Comparison of ENCODE assay signal across 10 cellular contexts in the genomic region with DNA sequence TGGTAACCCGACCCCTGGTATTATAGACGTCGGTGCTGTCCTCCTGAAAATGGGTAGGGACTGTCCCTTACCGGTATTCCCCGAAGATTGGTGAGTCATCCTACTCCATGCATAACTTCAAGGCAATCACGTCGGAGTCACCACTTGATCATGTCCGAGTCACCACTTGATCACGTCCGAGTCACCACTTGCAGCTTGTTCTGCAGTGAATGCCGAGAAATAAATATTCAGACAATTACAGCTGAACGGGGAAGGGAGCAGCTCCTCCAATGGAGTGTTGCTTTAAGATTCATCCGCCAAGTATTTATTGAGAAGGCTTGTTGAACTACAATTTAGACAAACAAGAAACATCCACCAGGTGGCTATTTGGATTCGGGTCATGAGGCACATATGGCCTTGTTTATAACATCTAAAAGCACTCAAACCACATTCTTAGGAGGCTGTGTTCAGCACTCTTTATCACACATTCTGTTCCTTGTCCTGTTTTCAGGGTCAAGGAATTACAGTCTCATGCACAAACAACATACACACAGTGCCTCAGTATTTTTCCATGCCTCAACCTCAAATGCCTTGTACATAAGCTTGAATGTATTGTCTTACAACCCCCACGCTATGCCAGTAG. TPM values are rescaled to one million over a fixed set of nuclear protein-coding genes. Genes with fewer than 3 reads are reported as not detected.
A peak's percentile ranks its signal among the peaks of the same experiment; 100 is the strongest.
DNase-seq lines count a peak whose midpoint lies in the region; ATAC-seq and TF ChIP-seq lines count a peak whose summit lies in the region.
"Had no signal": no experiment of that assay in that cellular context is flagged by ENCODE, and none has a peak within 500 bp of the region (broad histone marks: within the 10 kb centered on the region; RNA-seq: fewer than 3 reads in every experiment).

No MANE protein-coding gene starts in this region.

- H3K36me3 ChIP-seq in Panc1 (ENCODE audit: control insufficient read depth, insufficient read depth, low read length) = no peaks in the 10 kb centered on the region
- no peaks in the 10 kb centered on the region for H3K36me3 ChIP-seq in skeletal muscle satellite cell (ENCODE audit: insufficient read depth, low read length)
- H3K36me3 ChIP-seq in aorta (ENCODE audit: control insufficient read depth in 1 of 2, insufficient read depth in 2 of 2, low read length in 1 of 2) = no peaks in the 10 kb centered on the region
- no peaks in the 10 kb centered on the region for H3K36me3 ChIP-seq in heart right ventricle
- H3K36me3 ChIP-seq: suprapubic skin had no signal

- POLR2A ChIA-PET in Panc1 (lab: Charles Lee) = no interaction called here

- in situ Hi-C loops in Panc1 (cut with HindIII; ENCODE audit: low pct_unique_long_range_greater_than_20kb, low sequenced_read_pairs) = no loop called here

- 84 to 85% methylated on average over 15 of the region's 15 CpGs for WGBS in aorta, 2 donors
- 87 to 93% methylated on average over 15 of the region's 15 CpGs for WGBS in heart right ventricle, 2 donors

- H3K27ac ChIP-seq in Panc1 (ENCODE audit: low read length) = 0 out of 2 replicates have a peak overlapping the region, but pooled peaks have one; percentile 29
- H3K27ac ChIP-seq in aorta (ENCODE audit: low read depth in 1 of 2, low read length in 2 of 2) = no peak overlapping the region
- no peak overlapping the region for H3K27ac ChIP-seq in heart right ventricle
- H3K27ac ChIP-seq: suprapubic skin had no signal

- DNase-seq in GM04504 (ENCODE audit: low read depth) (peak; percentile 42), Panc1 (ENCODE audit: low read depth, low spot score) (peak; percentile 81), aorta (no peak), heart right ventricle (no peak)
- DNase-seq: naive thymus-derived CD8-positive, alpha-beta T cell; NCI-H446 had no signal

- H3K4me3 ChIP-seq in Panc1 (ENCODE audit: low read depth in 2 of 2, low read length in 2 of 2) (no peak overlapping the region), skeletal muscle satellite cell (ENCODE audit: low read length) (peak overlapping the region; percentile 18), aorta (ENCODE audit: low read length in 2 of 2) (no peak overlapping the region), heart right ventricle (no peak overlapping the region)
- H3K4me3 ChIP-seq: suprapubic skin had no signal

- no TSS peak for BruUV-seq in Panc1 (replicated peaks; lab: Mats Ljungman, UMichigan)

- no peak overlapping the region for H3K4me2 ChIP-seq in skeletal muscle satellite cell (ENCODE audit: low read length)

- CTCF ChIA-PET in Panc1 (lab: Charles Lee) = no interaction called here

- H3K9ac ChIP-seq in skeletal muscle satellite cell (ENCODE audit: low read depth, low read length) = no peak overlapping the region

- H3K9me3 ChIP-seq in Panc1 (ENCODE audit: control insufficient read depth, insufficient read depth, low read depth, low read length) (no peaks in the 10 kb centered on the region), skeletal muscle satellite cell (replicated peaks; ENCODE audit: low read length) (peaks cover 6% of the 10 kb centered on the region), aorta (ENCODE audit: control insufficient read depth, low read length) (no peaks in the 10 kb centered on the region), heart right ventricle (peaks cover 0 to 31% (median 0%) of the 10 kb centered on the region in 11 donors)

- peak; percentile 92 for ATAC-seq in Panc1
- ATAC-seq in esophagus mucosa = peak; percentile 69
- ATAC-seq in HG03571 (IDR thresholded peaks at IDR 0.05; ENCODE audit: unreplicated experiment) = no peak
- ATAC-seq in aorta (ENCODE audit: low FRiP score) = no peak
- ATAC-seq in heart right ventricle = no peak
- ATAC-seq: naive thymus-derived CD8-positive, alpha-beta T cell had no signal

- TF ChIP-seq CTCF in Panc1 (IDR thresholded peaks at IDR 0.05) (no peak), heart right ventricle (IDR thresholded peaks at IDR 0.05) (no peak)

- H3K4me1 ChIP-seq in Panc1 (ENCODE audit: control insufficient read depth, insufficient read depth, low read length) (0 out of 2 replicates have a peak, but pooled peaks cover 2% of the 10 kb centered on the region), skeletal muscle satellite cell (ENCODE audit: control insufficient read depth, insufficient read depth, low read length) (peaks cover 5% of the 10 kb centered on the region), aorta (ENCODE audit: control insufficient read depth in 1 of 2, insufficient read depth in 2 of 2, low read length in 2 of 2) (no peaks in the 10 kb centered on the region), heart right ventricle (no peaks in the 10 kb centered on the region)
- H3K4me1 ChIP-seq: suprapubic skin had no signal

- intact Hi-C loops in Panc1 (cut with micrococcal nuclease; ENCODE audit: unreplicated experiment) (no loop called here), aorta (cut with DNase I) (no loop called here), heart right ventricle (cut with DNase I) (no loop called here)

- no peaks in the 10 kb centered on the region for H3K27me3 ChIP-seq in Panc1 (ENCODE audit: control insufficient read depth, insufficient read depth, low read length)
- no peaks in the 10 kb centered on the region for H3K27me3 ChIP-seq in skeletal muscle satellite cell (ENCODE audit: control insufficient read depth, insufficient read depth, low read length)
- no peaks in the 10 kb centered on the region for H3K27me3 ChIP-seq in aorta (ENCODE audit: control insufficient read depth in 1 of 2, insufficient read depth in 2 of 2, low read length in 1 of 2)
- H3K27me3 ChIP-seq in heart right ventricle = peaks cover 0 to 6% (median 0%) of the 10 kb centered on the region in 7 donors
- H3K27me3 ChIP-seq: suprapubic skin had no signal

RNA-seq across cellular contexts. Expression of a gene that starts 43.1 kb away (rescaled TPM):
- total RNA-seq in Panc1 (2021; ENCODE audit: unreplicated experiment) (7.2 TPM), esophagus mucosa (2.2 TPM), aorta (1 to 10 TPM in 1 of 2 donors, under 1 TPM in 1; 0.75 to 1.7 TPM), heart right ventricle (under 1 TPM; 0.15 to 0.85 (median 0.45) TPM)
- polyA plus RNA-seq in Panc1 (2012; ENCODE audit: insufficient read length) = 0.87 TPM
- total RNA-seq in skeletal muscle satellite cell (2012; rRNA removed) = 3.5 and 3.9 TPM in 2 replicates
- polyA plus RNA-seq in aorta (under 1 TPM in 1 of 2 donors, not detected in 1; 0.54 TPM), heart right ventricle (under 1 TPM; 0.30 to 0.44 TPM)

Comparison
In these comparisons a context has a peak if more than half of its experiments do, and no peak if none do; other contexts are left out.
1. DNase-seq: peak in GM04504 (single experiment) and Panc1 (single experiment); none in aorta (0 of 2) and heart right ventricle (0 of 2).
2. ATAC-seq: peak in Panc1 (single experiment) and esophagus mucosa (single experiment); none in HG03571 (single experiment), aorta (single experiment) and heart right ventricle (0 of 8).